In genomic region chr12:29838768-29839167, GRCh38 we compare ENCODE assay signal across 8 cellular contexts.
"Had no signal": no experiment of that assay in that cellular context is flagged by ENCODE, and none has a peak within 500 bp of the region (broad histone marks: within the 10 kb centered on the region; RNA-seq: fewer than 3 reads in every experiment).

No MANE protein-coding gene starts in this region.

- H3K9me3 ChIP-seq: HAP-1 had no signal

- DNase-seq: GM23248, GOT3, H7, H9, HCEC 1CT, HFFc6 had no signal

- H3K4me1 ChIP-seq: HAP-1 had no signal

- H3K4me3 ChIP-seq: GM23248, GM23338, HAP-1 had no signal

- H3K36me3 ChIP-seq: HAP-1 had no signal

- H3K27ac ChIP-seq: GM23248 had no signal
